ENCODE assay signal across 1 cellular context in genomic region chr2:68934021-68934420, GRCh38.
TF ChIP-seq lines count a peak whose summit lies in the region.

No MANE protein-coding gene starts in this region.

TF ChIP-seq in IMR-90, 13 proteins besides CTCF, POLR2A, EP300 and RAD21 (continued from another document):
- TF ChIP-seq MAZ (IDR thresholded peaks at IDR 0.05; ENCODE audit: borderline replicate concordance, low read depth, low read length) (no peak), USF2 (IDR thresholded peaks at IDR 0.05; ENCODE audit: low read depth, low read length) (no peak), NFE2L2 (IDR thresholded peaks at IDR 0.05; ENCODE audit: low read depth, low read length) (no peak), CHD1 (IDR thresholded peaks at IDR 0.05; ENCODE audit: low read depth, low read length) (no peak), ELK1 (IDR thresholded peaks at IDR 0.05; ENCODE audit: borderline replicate concordance, low read depth, low read length) (no peak)
TF ChIP-seq in IMR-90: peak in this region for 0.
